ENCODE assay signal across 8 cellular contexts in the genomic region with DNA sequence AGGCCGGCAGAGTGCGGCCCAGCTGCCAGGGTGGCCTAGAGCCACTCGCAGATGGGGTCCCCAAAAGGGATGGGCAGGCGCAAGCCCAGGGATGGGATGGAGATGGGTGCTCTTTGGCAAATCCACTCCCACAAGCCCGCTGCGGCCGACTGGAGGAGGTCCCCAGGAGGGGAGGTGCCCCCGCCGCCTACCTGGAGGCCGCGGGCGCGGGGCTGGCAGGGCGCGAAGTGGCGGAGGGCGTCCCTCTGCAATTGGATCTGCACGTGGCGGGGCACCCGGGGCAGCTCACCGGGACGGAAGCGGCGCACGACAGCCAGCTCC. TPM values are rescaled to one million over a fixed set of nuclear protein-coding genes. Genes with fewer than 3 reads are reported as not detected.
A peak's percentile ranks its signal among the peaks of the same experiment; 100 is the strongest.
DNase-seq lines count a peak whose midpoint lies in the region; ATAC-seq and TF ChIP-seq lines count a peak whose summit lies in the region.

No MANE protein-coding gene starts in this region.

- intact Hi-C loops in dorsolateral prefrontal cortex (cut with DNase I): loop anchor here (1.0 to 5.0 kb wide), 7 partner anchors 15 to 75 kb away; partner anchors contain the start of genes HOMEZ (in 2 of the 2), CMTM5 (in 1 of the 2) and PABPN1 (in 1 of the 2)

- H3K27ac ChIP-seq in dorsolateral prefrontal cortex: peak overlapping the region; percentile 91 to 100 (median 99)

- H3K4me3 ChIP-seq in Loucy (ENCODE audit: low read length, poor library complexity, severe bottlenecking) (peak overlapping the region; percentile 79), dorsolateral prefrontal cortex (peak overlapping the region; percentile 61 to 99 (median 85))

- no peaks in the 10 kb centered on the region for H3K36me3 ChIP-seq in ES-I3 (ENCODE audit: insufficient read depth, low read length)
- H3K36me3 ChIP-seq in Loucy (ENCODE audit: insufficient read depth, low read length): peaks cover 13% of the 10 kb centered on the region; the same call in 1 of the 2 replicates

- no peaks in the 10 kb centered on the region for H3K27me3 ChIP-seq in Loucy (ENCODE audit: insufficient read depth, low read length, poor library complexity, severe bottlenecking)
- H3K27me3 ChIP-seq in dorsolateral prefrontal cortex: no peaks in the 10 kb centered on the region

- H3F3A ChIP-seq in Loucy (ENCODE audit: low read depth): no peaks in the 10 kb centered on the region

- H2AFZ ChIP-seq in Loucy (ENCODE audit: low read length): peak overlapping the region; percentile 97

- TF ChIP-seq CTCF in Loucy (conservative IDR thresholded peaks at IDR 0.05; ENCODE audit: low read length) (no peak), dorsolateral prefrontal cortex (IDR thresholded peaks at IDR 0.05 in 54 of 56, conservative IDR thresholded peaks at IDR 0.05 in 2 of 56; ENCODE audit: low read depth in 1 of 56, partially characterized antibody in 56 of 56) (peak in 1 of 56 donors; percentile 12)

- peak overlapping the region; percentile 99 for H3K4me3 Mint-ChIP-seq in natural killer cell treated with Interleukin-12 subunit alpha and Interleukin-12 subunit beta and Interleukin-15 and Interleukin-18, amount 100 ng/mL, for 72 hours

- peak overlapping the region; percentile 96 to 97 for H3K27ac Mint-ChIP-seq in natural killer cell treated with Interleukin-12 subunit alpha and Interleukin-12 subunit beta and Interleukin-15 and Interleukin-18, amount 100 ng/mL, for 72 hours

- H3K36me3 Mint-ChIP-seq in natural killer cell treated with Interleukin-12 subunit alpha and Interleukin-12 subunit beta and Interleukin-15 and Interleukin-18, amount 100 ng/mL, for 72 hours: no peaks in the 10 kb centered on the region

- H3K9me3 ChIP-seq in ES-I3 (ENCODE audit: control insufficient read depth, insufficient read depth, low read length) (no peaks in the 10 kb centered on the region), Loucy (ENCODE audit: insufficient read depth, low read depth, low read length) (no peaks in the 10 kb centered on the region)

- peaks cover 10% of the 10 kb centered on the region for H4K20me1 ChIP-seq in Loucy (ENCODE audit: insufficient read depth, low read length, poor library complexity, severe bottlenecking)

- peaks cover 43% of the 10 kb centered on the region for H3K79me2 ChIP-seq in Loucy (ENCODE audit: insufficient read depth, low read length)

- ATAC-seq in GM21619 (IDR thresholded peaks at IDR 0.05; ENCODE audit: unreplicated experiment) (peak; percentile 18), GM18520 (IDR thresholded peaks at IDR 0.05; ENCODE audit: unreplicated experiment) (no peak)
- ATAC-seq in natural killer cell treated with Interleukin-12 subunit alpha and Interleukin-12 subunit beta and Interleukin-15 and Interleukin-18, amount 100 ng/mL, for 72 hours: peak; percentile 20 to 26

- peak overlapping the region; percentile 74; the same call in 1 of the 2 replicates for H3K9ac ChIP-seq in ES-I3 (ENCODE audit: low read depth, low read length)
- peak overlapping the region; percentile 95 for H3K9ac ChIP-seq in Loucy (ENCODE audit: low read depth, low read length, poor library complexity, severe bottlenecking)

- H3K4me1 ChIP-seq in ES-I3 (ENCODE audit: insufficient read depth, low read length) (no peaks in the 10 kb centered on the region; the same call in 1 of the 2 replicates), Loucy (ENCODE audit: insufficient read depth, low read length, poor library complexity, severe bottlenecking) (peaks cover 23% of the 10 kb centered on the region)

- DNase-seq in dorsolateral prefrontal cortex (no peak), NCI-H2029 treated with DMSO at 0.1 percent for 48 hours (lab: John Stamatoyannopoulos, UW) (no peak), mesenteric fat pad (ENCODE audit: low spot score) (no peak)
- no peak for DNase-seq in natural killer cell treated with Interleukin-12 subunit alpha and Interleukin-12 subunit beta and Interleukin-15 and Interleukin-18, amount 100 ng/mL, for 72 hours (ENCODE audit: low spot score)

- no peaks in the 10 kb centered on the region for H3K9me3 Mint-ChIP-seq in natural killer cell treated with Interleukin-12 subunit alpha and Interleukin-12 subunit beta and Interleukin-15 and Interleukin-18, amount 100 ng/mL, for 72 hours

- H3K4me1 Mint-ChIP-seq in natural killer cell treated with Interleukin-12 subunit alpha and Interleukin-12 subunit beta and Interleukin-15 and Interleukin-18, amount 100 ng/mL, for 72 hours (ENCODE audit: low read depth in 2 of 2): peaks cover 20 to 25% of the 10 kb centered on the region in 2 donors

- H3K4me2 ChIP-seq in Loucy (ENCODE audit: low read depth, low read length, poor library complexity, severe bottlenecking): peak overlapping the region; percentile 83

- H3K27me3 Mint-ChIP-seq in natural killer cell treated with Interleukin-12 subunit alpha and Interleukin-12 subunit beta and Interleukin-15 and Interleukin-18, amount 100 ng/mL, for 72 hours: no peaks in the 10 kb centered on the region

- H3K9me2 ChIP-seq in Loucy (replicated peaks; ENCODE audit: low read depth, low read length): no peaks in the 10 kb centered on the region

RNA-seq across cellular contexts. Expression of gene PPP1R3E, which starts 0.7 kb away (rescaled TPM):
- total RNA-seq in dorsolateral prefrontal cortex: 100 to 1,000 TPM in 2 of 120 experiments, 10 to 100 TPM in 118; 40.5 to 103 (median 63.1) TPM
- total RNA-seq in natural killer cell treated with Interleukin-12 subunit alpha and Interleukin-12 subunit beta and Interleukin-15 and Interleukin-18, amount 100 ng/mL, for 72 hours: 10 to 100 TPM; 12.4 to 18.7 TPM
- total RNA-seq in mesenteric fat pad: 8.0 TPM

RNA-seq across cellular contexts. Expression of gene BCL2L2, which starts 4.7 kb away (rescaled TPM):
- total RNA-seq in dorsolateral prefrontal cortex (100 to 1,000 TPM in 113 of 120 experiments, 10 to 100 TPM in 7; 91.0 to 167 (median 129) TPM), mesenteric fat pad (60.1 TPM)
- total RNA-seq in natural killer cell treated with Interleukin-12 subunit alpha and Interleukin-12 subunit beta and Interleukin-15 and Interleukin-18, amount 100 ng/mL, for 72 hours: 10 to 100 TPM; 17.5 to 26.3 TPM

RNA-seq across cellular contexts. Expression of gene HOMEZ, which starts 16.0 kb away (rescaled TPM):
- total RNA-seq in dorsolateral prefrontal cortex (10 to 100 TPM in 43 of 120 experiments, 1 to 10 TPM in 77; 5.4 to 16.5 (median 9.1) TPM), mesenteric fat pad (6.8 TPM)
- total RNA-seq in natural killer cell treated with Interleukin-12 subunit alpha and Interleukin-12 subunit beta and Interleukin-15 and Interleukin-18, amount 100 ng/mL, for 72 hours: 1 to 10 TPM; 5.8 to 7.8 TPM

RNA-seq across cellular contexts. Expression of gene PABPN1, which starts 19.3 kb away (rescaled TPM):
- total RNA-seq in dorsolateral prefrontal cortex (100 to 1,000 TPM; 124 to 236 (median 157) TPM), mesenteric fat pad (129 TPM)
- total RNA-seq in natural killer cell treated with Interleukin-12 subunit alpha and Interleukin-12 subunit beta and Interleukin-15 and Interleukin-18, amount 100 ng/mL, for 72 hours: 100 to 1,000 TPM; 182 to 274 TPM

RNA-seq across cellular contexts. Expression of gene SLC22A17, which starts 50.8 kb away (rescaled TPM):
- 100 to 1,000 TPM; 238 to 610 (median 461) TPM for total RNA-seq in dorsolateral prefrontal cortex
- under 1 TPM in 1 of 2 donors, not detected in 1; 0.42 TPM for total RNA-seq in natural killer cell treated with Interleukin-12 subunit alpha and Interleukin-12 subunit beta and Interleukin-15 and Interleukin-18, amount 100 ng/mL, for 72 hours
- 7.0 TPM for total RNA-seq in mesenteric fat pad
